Comparison of ENCODE assay signal across 1 cellular context in genomic region chr5:73565166-73565968, GRCh38.
A peak's percentile ranks its signal among the peaks of the same experiment; 100 is the strongest.
TF ChIP-seq lines count a peak whose summit lies in the region.

A gene with protein sequence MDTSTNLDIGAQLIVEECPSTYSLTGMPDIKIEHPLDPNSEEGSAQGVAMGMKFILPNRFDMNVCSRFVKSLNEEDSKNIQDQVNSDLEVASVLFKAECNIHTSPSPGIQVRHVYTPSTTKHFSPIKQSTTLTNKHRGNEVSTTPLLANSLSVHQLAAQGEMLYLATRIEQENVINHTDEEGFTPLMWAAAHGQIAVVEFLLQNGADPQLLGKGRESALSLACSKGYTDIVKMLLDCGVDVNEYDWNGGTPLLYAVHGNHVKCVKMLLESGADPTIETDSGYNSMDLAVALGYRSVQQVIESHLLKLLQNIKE (minus strand): TSS chr5:73565639. CDS start chr5:73562881, 2,758 bp downstream.
Gene UTP15, plus strand, starts transcription at chr5:73565743. Its CDS starts 1,602 bp downstream, at chr5:73567345.

TF ChIP-seq in HepG2, 621 proteins besides CTCF, POLR2A, EP300 and RAD21 (continued from another document and continues in another):
- TF ChIP-seq, protein P1, sequence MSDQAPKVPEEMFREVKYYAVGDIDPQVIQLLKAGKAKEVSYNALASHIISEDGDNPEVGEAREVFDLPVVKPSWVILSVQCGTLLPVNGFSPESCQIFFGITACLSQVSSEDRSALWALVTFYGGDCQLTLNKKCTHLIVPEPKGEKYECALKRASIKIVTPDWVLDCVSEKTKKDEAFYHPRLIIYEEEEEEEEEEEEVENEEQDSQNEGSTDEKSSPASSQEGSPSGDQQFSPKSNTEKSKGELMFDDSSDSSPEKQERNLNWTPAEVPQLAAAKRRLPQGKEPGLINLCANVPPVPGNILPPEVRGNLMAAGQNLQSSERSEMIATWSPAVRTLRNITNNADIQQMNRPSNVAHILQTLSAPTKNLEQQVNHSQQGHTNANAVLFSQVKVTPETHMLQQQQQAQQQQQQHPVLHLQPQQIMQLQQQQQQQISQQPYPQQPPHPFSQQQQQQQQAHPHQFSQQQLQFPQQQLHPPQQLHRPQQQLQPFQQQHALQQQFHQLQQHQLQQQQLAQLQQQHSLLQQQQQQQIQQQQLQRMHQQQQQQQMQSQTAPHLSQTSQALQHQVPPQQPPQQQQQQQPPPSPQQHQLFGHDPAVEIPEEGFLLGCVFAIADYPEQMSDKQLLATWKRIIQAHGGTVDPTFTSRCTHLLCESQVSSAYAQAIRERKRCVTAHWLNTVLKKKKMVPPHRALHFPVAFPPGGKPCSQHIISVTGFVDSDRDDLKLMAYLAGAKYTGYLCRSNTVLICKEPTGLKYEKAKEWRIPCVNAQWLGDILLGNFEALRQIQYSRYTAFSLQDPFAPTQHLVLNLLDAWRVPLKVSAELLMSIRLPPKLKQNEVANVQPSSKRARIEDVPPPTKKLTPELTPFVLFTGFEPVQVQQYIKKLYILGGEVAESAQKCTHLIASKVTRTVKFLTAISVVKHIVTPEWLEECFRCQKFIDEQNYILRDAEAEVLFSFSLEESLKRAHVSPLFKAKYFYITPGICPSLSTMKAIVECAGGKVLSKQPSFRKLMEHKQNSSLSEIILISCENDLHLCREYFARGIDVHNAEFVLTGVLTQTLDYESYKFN (CRISPR knock-in tag; conservative IDR thresholded peaks at IDR 0.05) = peak; percentile 56
- TF ChIP-seq POLR2AphosphoS5 (IDR thresholded peaks at IDR 0.05; ENCODE audit: low read depth, low read length) (peak; percentile 79), PAX8 (CRISPR knock-in tag; IDR thresholded peaks at IDR 0.05; ENCODE audit: borderline replicate concordance) (no peak), TOPORS (CRISPR knock-in tag; IDR thresholded peaks at IDR 0.05) (no peak), ZNF24 (IDR thresholded peaks at IDR 0.05) (no peak), SALL2 (CRISPR knock-in tag; IDR thresholded peaks at IDR 0.05) (no peak), KLF6 (CRISPR knock-in tag; IDR thresholded peaks at IDR 0.05) (no peak), ARID3A (IDR thresholded peaks at IDR 0.05; ENCODE audit: low read depth, low read length) (0 out of 2 replicates have a peak, but pooled peaks have one; percentile 12), ZNF576 (CRISPR knock-in tag; IDR thresholded peaks at IDR 0.05) (peak; percentile 59; the same call in 1 of the 2 replicates), MYNN (CRISPR knock-in tag; IDR thresholded peaks at IDR 0.05; ENCODE audit: low read depth) (0 out of 2 replicates have a peak, but pooled peaks have one; percentile 20), ARHGAP35 (CRISPR knock-in tag; IDR thresholded peaks at IDR 0.05; ENCODE audit: borderline replicate concordance) (no peak), ADNP (CRISPR knock-in tag; IDR thresholded peaks at IDR 0.05) (no peak), AGO1 (IDR thresholded peaks at IDR 0.05; ENCODE audit: low read depth, low read length, poor library complexity, severe bottlenecking) (peak; percentile 41), ZNF782 (CRISPR knock-in tag; IDR thresholded peaks at IDR 0.05; ENCODE audit: borderline replicate concordance) (no peak; the same call in 1 of the 2 replicates), ZBTB43 (CRISPR knock-in tag; conservative IDR thresholded peaks at IDR 0.05) (no peak), ZBTB7B (CRISPR knock-in tag; IDR thresholded peaks at IDR 0.05) (no peak; the same call in 1 of the 2 replicates), KLF9 (CRISPR knock-in tag; IDR thresholded peaks at IDR 0.05; ENCODE audit: low read depth) (no peak), ZNF251 (CRISPR knock-in tag; IDR thresholded peaks at IDR 0.05) (no peak), ZNF264 (CRISPR knock-in tag; IDR thresholded peaks at IDR 0.05) (peak; percentile 54; the same call in 1 of the 2 replicates), NFE2L1 (CRISPR knock-in tag; IDR thresholded peaks at IDR 0.05; ENCODE audit: borderline replicate concordance) (no peak), ZNF30 (CRISPR knock-in tag; IDR thresholded peaks at IDR 0.05) (0 out of 2 replicates have a peak, but pooled peaks have one; percentile 48), ZNF12 (CRISPR knock-in tag; IDR thresholded peaks at IDR 0.05) (0 out of 2 replicates have a peak, but pooled peaks have one; percentile 22), ONECUT2 (CRISPR knock-in tag; IDR thresholded peaks at IDR 0.05) (no peak), ERF (CRISPR knock-in tag; IDR thresholded peaks at IDR 0.05) (peak; percentile 56), CAMTA2 (CRISPR knock-in tag; IDR thresholded peaks at IDR 0.05; ENCODE audit: borderline replicate concordance) (no peak), ISL2 (CRISPR knock-in tag; IDR thresholded peaks at IDR 0.05) (no peak), RBM22 (optimal IDR thresholded peaks at IDR 0.05; ENCODE audit: low read length) (no peak), HNF4A (CRISPR knock-in tag; IDR thresholded peaks at IDR 0.05) (peak; percentile 13), ZNF776 (CRISPR knock-in tag; IDR thresholded peaks at IDR 0.05) (no peak), SRY (CRISPR knock-in tag; IDR thresholded peaks at IDR 0.05) (0 out of 2 replicates have a peak, but pooled peaks have one; percentile 64), CCDC6 (CRISPR knock-in tag; IDR thresholded peaks at IDR 0.05) (0 out of 2 replicates have a peak, but pooled peaks have one; percentile 10), ELF1 (CRISPR knock-in tag; IDR thresholded peaks at IDR 0.05) (peak; percentile 58; the same call in 1 of the 2 replicates), ZNF232 (CRISPR knock-in tag; IDR thresholded peaks at IDR 0.05; ENCODE audit: borderline replicate concordance) (0 out of 2 replicates have a peak, but pooled peaks have one; percentile 31), ZNF614 (CRISPR knock-in tag; IDR thresholded peaks at IDR 0.05; ENCODE audit: borderline replicate concordance) (no peak), SMARCC2 (IDR thresholded peaks at IDR 0.05) (no peak), AFF4 (CRISPR knock-in tag; IDR thresholded peaks at IDR 0.05) (no peak), KLF11 (CRISPR knock-in tag; IDR thresholded peaks at IDR 0.05) (0 out of 2 replicates have a peak, but pooled peaks have one; percentile 30)
- TF ChIP-seq, protein P2, sequence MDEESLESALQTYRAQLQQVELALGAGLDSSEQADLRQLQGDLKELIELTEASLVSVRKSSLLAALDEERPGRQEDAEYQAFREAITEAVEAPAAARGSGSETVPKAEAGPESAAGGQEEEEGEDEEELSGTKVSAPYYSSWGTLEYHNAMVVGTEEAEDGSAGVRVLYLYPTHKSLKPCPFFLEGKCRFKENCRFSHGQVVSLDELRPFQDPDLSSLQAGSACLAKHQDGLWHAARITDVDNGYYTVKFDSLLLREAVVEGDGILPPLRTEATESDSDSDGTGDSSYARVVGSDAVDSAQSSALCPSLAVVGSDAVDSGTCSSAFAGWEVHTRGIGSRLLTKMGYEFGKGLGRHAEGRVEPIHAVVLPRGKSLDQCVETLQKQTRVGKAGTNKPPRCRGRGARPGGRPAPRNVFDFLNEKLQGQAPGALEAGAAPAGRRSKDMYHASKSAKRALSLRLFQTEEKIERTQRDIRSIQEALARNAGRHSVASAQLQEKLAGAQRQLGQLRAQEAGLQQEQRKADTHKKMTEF (CRISPR knock-in tag; IDR thresholded peaks at IDR 0.05) = peak; percentile 53; the same call in 1 of the 2 replicates
- TF ChIP-seq, protein P3, sequence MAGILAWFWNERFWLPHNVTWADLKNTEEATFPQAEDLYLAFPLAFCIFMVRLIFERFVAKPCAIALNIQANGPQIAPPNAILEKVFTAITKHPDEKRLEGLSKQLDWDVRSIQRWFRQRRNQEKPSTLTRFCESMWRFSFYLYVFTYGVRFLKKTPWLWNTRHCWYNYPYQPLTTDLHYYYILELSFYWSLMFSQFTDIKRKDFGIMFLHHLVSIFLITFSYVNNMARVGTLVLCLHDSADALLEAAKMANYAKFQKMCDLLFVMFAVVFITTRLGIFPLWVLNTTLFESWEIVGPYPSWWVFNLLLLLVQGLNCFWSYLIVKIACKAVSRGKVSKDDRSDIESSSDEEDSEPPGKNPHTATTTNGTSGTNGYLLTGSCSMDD (CRISPR knock-in tag; IDR thresholded peaks at IDR 0.05) = no peak
- TF ChIP-seq, protein P4, sequence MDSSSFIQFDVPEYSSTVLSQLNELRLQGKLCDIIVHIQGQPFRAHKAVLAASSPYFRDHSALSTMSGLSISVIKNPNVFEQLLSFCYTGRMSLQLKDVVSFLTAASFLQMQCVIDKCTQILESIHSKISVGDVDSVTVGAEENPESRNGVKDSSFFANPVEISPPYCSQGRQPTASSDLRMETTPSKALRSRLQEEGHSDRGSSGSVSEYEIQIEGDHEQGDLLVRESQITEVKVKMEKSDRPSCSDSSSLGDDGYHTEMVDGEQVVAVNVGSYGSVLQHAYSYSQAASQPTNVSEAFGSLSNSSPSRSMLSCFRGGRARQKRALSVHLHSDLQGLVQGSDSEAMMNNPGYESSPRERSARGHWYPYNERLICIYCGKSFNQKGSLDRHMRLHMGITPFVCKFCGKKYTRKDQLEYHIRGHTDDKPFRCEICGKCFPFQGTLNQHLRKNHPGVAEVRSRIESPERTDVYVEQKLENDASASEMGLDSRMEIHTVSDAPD (CRISPR knock-in tag; IDR thresholded peaks at IDR 0.05) = no peak
- TF ChIP-seq, protein P5, sequence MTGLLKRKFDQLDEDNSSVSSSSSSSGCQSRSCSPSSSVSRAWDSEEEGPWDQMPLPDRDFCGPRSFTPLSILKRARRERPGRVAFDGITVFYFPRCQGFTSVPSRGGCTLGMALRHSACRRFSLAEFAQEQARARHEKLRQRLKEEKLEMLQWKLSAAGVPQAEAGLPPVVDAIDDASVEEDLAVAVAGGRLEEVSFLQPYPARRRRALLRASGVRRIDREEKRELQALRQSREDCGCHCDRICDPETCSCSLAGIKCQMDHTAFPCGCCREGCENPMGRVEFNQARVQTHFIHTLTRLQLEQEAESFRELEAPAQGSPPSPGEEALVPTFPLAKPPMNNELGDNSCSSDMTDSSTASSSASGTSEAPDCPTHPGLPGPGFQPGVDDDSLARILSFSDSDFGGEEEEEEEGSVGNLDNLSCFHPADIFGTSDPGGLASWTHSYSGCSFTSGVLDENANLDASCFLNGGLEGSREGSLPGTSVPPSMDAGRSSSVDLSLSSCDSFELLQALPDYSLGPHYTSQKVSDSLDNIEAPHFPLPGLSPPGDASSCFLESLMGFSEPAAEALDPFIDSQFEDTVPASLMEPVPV (CRISPR knock-in tag; IDR thresholded peaks at IDR 0.05) = no peak
